Comparison of ENCODE assay signal across 31 cellular contexts in genomic region chr12:38116968-38117367, GRCh38.
"Had no signal": no experiment of that assay in that cellular context is flagged by ENCODE, and none has a peak within 500 bp of the region (broad histone marks: within the 10 kb centered on the region; RNA-seq: fewer than 3 reads in every experiment).

No MANE protein-coding gene starts in this region.

- H3K4me1 ChIP-seq: adrenal gland, esophagus squamous epithelium, gastroesophageal sphincter had no signal

- H3K36me3 ChIP-seq: adrenal gland, esophagus squamous epithelium, gastroesophageal sphincter, WERI-Rb-1 had no signal

- H3K4me3 ChIP-seq: adrenal gland, body of pancreas, esophagus squamous epithelium, gastroesophageal sphincter had no signal

- H3K27me3 ChIP-seq: adrenal gland, body of pancreas, esophagus squamous epithelium, gastroesophageal sphincter had no signal

- H3K9me3 ChIP-seq: adrenal gland, body of pancreas, esophagus squamous epithelium, gastroesophageal sphincter had no signal

- H3K27ac ChIP-seq: adrenal gland, body of pancreas, epithelial cell of prostate, esophagus squamous epithelium, gastroesophageal sphincter, WERI-Rb-1 had no signal

- DNase-seq: activated CD4-positive, alpha-beta memory T cell treated with anti-CD3 and anti-CD28 coated beads, Interleukin-2, amount 10 ng/mL, durations not matched to agents 7 days and 5 days; activated CD4-positive, alpha-beta T cell treated with anti-CD3 and anti-CD28 coated beads for 1 hour; activated CD4-positive, alpha-beta T cell treated with anti-CD3 and anti-CD28 coated beads for 4 hours; activated CD4-positive, alpha-beta T cell treated with anti-CD3 and anti-CD28 coated beads, Interleukin-2, amount 10 ng/mL, durations not matched to agents 7 days and 5 days; activated CD4-positive, alpha-beta T cell treated with anti-CD3 and anti-CD28 coated beads, Interleukin-2, amount 50 U/mL, for 4 hours; activated CD8-positive, alpha-beta memory T cell treated with anti-CD3 and anti-CD28 coated beads, Interleukin-2, amount 50 U/mL, for 48 hours; activated effector memory CD4-positive, alpha-beta T cell treated with Interleukin-2 at 50 U/mL for 16 hours; activated gamma-delta T cell treated with Interleukin-2 at 50 U/mL for 16 hours; activated naive CD4-positive, alpha-beta T cell treated with anti-CD3 and anti-CD28 coated beads, Interleukin-2, amount 50 U/mL, for 16 hours; activated naive CD4-positive, alpha-beta T cell treated with Interleukin-2 at 50 U/mL for 16 hours; activated T-cell treated with anti-CD3 and anti-CD28 coated beads for 4 hours; activated T-cell treated with anti-CD3 and anti-CD28 coated beads, Interleukin-2, amount 50 U/mL, for 24 hours; activated T-cell treated with anti-CD3 and anti-CD28 coated beads, Interleukin-2, amount 50 U/mL, for 72 hours; adrenal gland; amygdala; aorta; body of pancreas; caudate nucleus; cortex of kidney; dermis blood vessel endothelial cell; effector CD4-positive, alpha-beta T cell; effector memory CD8-positive, alpha-beta T cell; esophagus squamous epithelium; foreskin melanocyte; T-helper 1 cell; T-helper 17 cell; T1000; WERI-Rb-1 had no signal

- ATAC-seq: activated T-cell treated with anti-CD3 and anti-CD28 coated beads, Interleukin-2, amount 50 U/mL, for 72 hours; activated T-helper 17 cell treated with anti-CD3 and anti-CD28 coated beads, Interleukin-2, amount 50 U/mL, for 72 hours; body of pancreas; effector memory CD8-positive, alpha-beta T cell; gastroesophageal sphincter; T-helper 17 cell had no signal
